ENCODE assay signal across 9 cellular contexts in the genomic region with DNA sequence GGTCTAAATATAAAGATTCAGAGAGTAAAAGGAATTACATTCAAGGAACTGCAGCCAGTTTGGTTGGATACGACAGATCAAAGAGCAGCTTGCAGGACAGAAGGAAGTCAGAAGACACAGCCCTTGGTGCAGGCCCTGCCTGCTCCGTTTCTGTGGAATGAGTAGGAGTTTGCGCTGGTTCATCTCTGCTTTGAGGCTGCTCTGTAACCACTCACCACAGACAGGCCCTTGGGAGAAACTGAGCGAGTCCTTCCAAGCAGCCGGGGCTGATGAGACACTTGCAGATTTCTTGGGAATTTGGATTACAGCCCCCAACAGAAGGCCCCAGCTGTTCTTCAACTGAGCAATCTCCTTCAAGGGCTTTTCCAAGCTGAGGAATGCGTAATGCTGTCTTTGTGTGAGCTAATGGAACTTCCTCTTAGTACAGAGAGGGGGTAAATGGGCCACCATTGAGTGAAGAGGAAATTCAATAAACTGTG. TPM values are rescaled to one million over a fixed set of nuclear protein-coding genes. Genes with fewer than 3 reads are reported as not detected.
DNase-seq lines count a peak whose midpoint lies in the region; ATAC-seq and TF ChIP-seq lines count a peak whose summit lies in the region.
"Had no signal": no experiment of that assay in that cellular context is flagged by ENCODE, and none has a peak within 500 bp of the region (broad histone marks: within the 10 kb centered on the region; RNA-seq: fewer than 3 reads in every experiment).

No MANE protein-coding gene starts in this region.

- ATAC-seq in left lung (peak; percentile 56), HG02759 (IDR thresholded peaks at IDR 0.05; ENCODE audit: unreplicated experiment) (no peak), GM21526 (IDR thresholded peaks at IDR 0.05; ENCODE audit: low FRiP score, unreplicated experiment) (no peak)

- intact Hi-C loops in left lung (cut with DNase I), result no loop called here

- H3K36me3 ChIP-seq in left lung (peaks cover 0 to 30% of the 10 kb centered on the region in 2 donors), BE2C (no peaks in the 10 kb centered on the region)

- no peak overlapping the region for H3K4me3 ChIP-seq in left lung
- H3K4me3 ChIP-seq in BE2C (ENCODE audit: low read depth, low read length), result no peak overlapping the region

- H3K27ac ChIP-seq in left lung, result peak overlapping the region; percentile 75 to 84

- TF ChIP-seq CTCF in left lung (IDR thresholded peaks at IDR 0.05) (no peak), BE2C (IDR thresholded peaks at IDR 0.05; ENCODE audit: low read depth, low read length) (no peak)

- peak; percentile 72 for DNase-seq in MV-4-11 (lab: John Stamatoyannopoulos, UW)
- DNase-seq in activated T-cell treated with anti-CD3 and anti-CD28 coated beads for 48 hours (ENCODE audit: low read depth), result peak; percentile 75
- DNase-seq in left lung, result no peak
- DNase-seq in stimulated activated CD8-positive, alpha-beta memory T cell treated with anti-CD3 and anti-CD28 coated beads, Interleukin-15, amount 100 ng/mL, for 48 hours (ENCODE audit: low read depth in 2 of 2), result peak; percentile 66 to 75
- no peak for DNase-seq in NCI-H345 (lab: John Stamatoyannopoulos, UW)
- DNase-seq in BE2C, result no peak

- H3K27me3 ChIP-seq in left lung, result no peaks in the 10 kb centered on the region
- 0 out of 2 replicates have a peak, but pooled peaks cover 4% of the 10 kb centered on the region for H3K27me3 ChIP-seq in BE2C

- H3K9me3 ChIP-seq in left lung (peaks cover 0 to 4% of the 10 kb centered on the region in 2 donors), BE2C (no peaks in the 10 kb centered on the region)

- H3K4me1 ChIP-seq in left lung (peaks cover 17 to 87% of the 10 kb centered on the region in 2 donors), BE2C (no peaks in the 10 kb centered on the region)

RNA-seq across cellular contexts. Expression of a gene that starts 16.4 kb away (rescaled TPM):
- 10 to 100 TPM; 21.2 to 56.8 TPM for total RNA-seq in left lung
- polyA plus RNA-seq in BE2C (2012; ENCODE audit: insufficient read depth, insufficient read length, low read depth), result 0.32 TPM
- total RNA-seq: SK-MEL-5 had no signal

Comparison
In these comparisons a context has a peak if more than half of its experiments do, and no peak if none do; other contexts are left out.
1. DNase-seq: peak in MV-4-11 (single experiment), activated T-cell treated with anti-CD3 and anti-CD28 coated beads for 48 hours (single experiment) and stimulated activated CD8-positive, alpha-beta memory T cell treated with anti-CD3 and anti-CD28 coated beads, Interleukin-15, amount 100 ng/mL, for 48 hours (2 of 2); none in left lung (0 of 2), NCI-H345 (single experiment) and BE2C (single experiment).